In the genomic region with DNA sequence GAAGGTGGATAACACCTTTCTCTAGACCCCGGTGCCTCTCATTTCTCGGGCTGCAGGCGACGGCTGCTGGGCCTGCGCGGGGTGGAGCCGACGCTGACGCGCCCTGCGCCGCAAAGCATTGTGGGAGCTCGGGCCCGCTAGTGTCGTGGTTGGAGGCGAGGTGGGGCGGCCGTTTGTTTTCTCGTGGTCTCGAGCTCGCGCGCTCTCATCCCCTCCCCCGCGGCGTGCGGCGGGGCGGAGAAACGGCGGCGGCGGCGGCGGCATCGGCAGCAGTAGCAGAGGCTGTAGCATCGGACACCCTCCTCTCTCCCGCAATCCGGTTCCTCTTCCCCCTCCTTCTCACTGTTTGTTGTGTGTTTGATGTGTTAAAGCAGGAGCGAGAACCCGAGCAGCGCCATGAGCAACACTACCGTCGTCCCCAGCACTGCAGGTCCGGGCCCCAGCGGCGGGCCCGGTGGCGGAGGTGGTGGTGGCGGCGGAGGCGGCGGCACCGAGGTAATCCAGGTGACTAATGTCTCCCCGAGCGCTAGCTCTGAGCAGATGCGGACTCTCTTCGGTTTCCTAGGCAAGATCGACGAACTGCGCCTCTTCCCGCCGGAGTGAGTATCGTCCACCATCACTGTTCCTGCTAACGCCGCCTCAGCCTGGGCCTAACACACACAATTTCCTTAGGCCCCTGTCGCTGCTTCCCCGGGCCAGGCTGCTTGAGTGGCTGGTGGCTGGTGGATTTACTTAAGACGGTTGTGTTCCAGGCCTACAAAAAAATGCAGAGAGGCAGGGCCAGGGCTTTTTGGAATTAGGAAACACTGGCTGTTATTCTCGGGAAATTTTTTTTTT, we compare ENCODE assay signal across 8 cellular contexts. TPM values are rescaled to one million over a fixed set of nuclear protein-coding genes. Genes with fewer than 3 reads are reported as not detected.
DNase-seq lines count a peak whose midpoint lies in the region; ATAC-seq, FAIRE-seq and TF ChIP-seq lines count a peak whose summit lies in the region.

A gene with protein sequence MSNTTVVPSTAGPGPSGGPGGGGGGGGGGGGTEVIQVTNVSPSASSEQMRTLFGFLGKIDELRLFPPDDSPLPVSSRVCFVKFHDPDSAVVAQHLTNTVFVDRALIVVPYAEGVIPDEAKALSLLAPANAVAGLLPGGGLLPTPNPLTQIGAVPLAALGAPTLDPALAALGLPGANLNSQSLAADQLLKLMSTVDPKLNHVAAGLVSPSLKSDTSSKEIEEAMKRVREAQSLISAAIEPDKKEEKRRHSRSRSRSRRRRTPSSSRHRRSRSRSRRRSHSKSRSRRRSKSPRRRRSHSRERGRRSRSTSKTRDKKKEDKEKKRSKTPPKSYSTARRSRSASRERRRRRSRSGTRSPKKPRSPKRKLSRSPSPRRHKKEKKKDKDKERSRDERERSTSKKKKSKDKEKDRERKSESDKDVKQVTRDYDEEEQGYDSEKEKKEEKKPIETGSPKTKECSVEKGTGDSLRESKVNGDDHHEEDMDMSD (plus strand): TSS at position 140 of the 837 bp plus-strand sequence. CDS start 257 bp downstream, at position 397.

- H3K9me2 ChIP-seq in MM.1S (replicated peaks; ENCODE audit: insufficient read depth, low read length), result no peaks in the 10 kb centered on the region

- in situ Hi-C loops in HAP-1 (cut with MboI; ENCODE audit: low sequenced_read_pairs), result no loop called here

- TF ChIP-seq CTCF in MM.1S (IDR thresholded peaks at IDR 0.05; ENCODE audit: low read length), result no peak
- TF ChIP-seq CTCF in foreskin keratinocyte (conservative IDR thresholded peaks at IDR 0.05), result peak; percentile 24

- peak within 1 kb of the TSS; percentile 88 for H3K27ac ChIP-seq in MM.1S (ENCODE audit: low read length)
- peak within 1 kb of the TSS; percentile 95 for H3K27ac ChIP-seq in foreskin keratinocyte
- H3K27ac ChIP-seq in subcutaneous abdominal adipose tissue (ENCODE audit: low read depth, low read length), result peak within 1 kb of the TSS; percentile 98

- peak within 1 kb of the TSS; percentile 82 for H3K4me2 ChIP-seq in MM.1S (ENCODE audit: low read depth, low read length)

- peak; percentile 94 for ATAC-seq in foreskin keratinocyte

- H2AFZ ChIP-seq in MM.1S (ENCODE audit: low read length), result peak within 1 kb of the TSS; percentile 83
- H2AFZ ChIP-seq in neuron (ENCODE audit: low read depth, low read length), result peak within 1 kb of the TSS; percentile 69

- no peaks in the 10 kb centered on the region for H3K9me3 ChIP-seq in HAP-1
- H3K9me3 ChIP-seq in MM.1S (replicated peaks; ENCODE audit: insufficient read depth, low read length), result no peaks in the 10 kb centered on the region
- no peaks in the 10 kb centered on the region for H3K9me3 ChIP-seq in neuron (ENCODE audit: low read length)
- H3K9me3 ChIP-seq in subcutaneous abdominal adipose tissue (ENCODE audit: control insufficient read depth in 5 of 5, low read length in 5 of 5), result no peaks in the 10 kb centered on the region

- H3K36me3 ChIP-seq in HAP-1 (replicated peaks), result peaks cover 25% of the 10 kb centered on the region
- no peaks in the 10 kb centered on the region; the same call in 1 of the 2 replicates for H3K36me3 ChIP-seq in MM.1S (replicated peaks; ENCODE audit: insufficient read depth, low read length)
- peaks cover 39% of the 10 kb centered on the region for H3K36me3 ChIP-seq in neuron (ENCODE audit: insufficient read depth, low read length)
- peaks cover 14 to 23% (median 15%) of the 10 kb centered on the region in 5 donors for H3K36me3 ChIP-seq in subcutaneous abdominal adipose tissue (ENCODE audit: control insufficient read depth in 5 of 5, insufficient read depth in 5 of 5, low read length in 5 of 5)

- peaks cover 91% of the 10 kb centered on the region for H3K79me2 ChIP-seq in MM.1S (ENCODE audit: low read length)

- peak; percentile 92 for FAIRE-seq in G401.6 (lab: Jason Lieb, UNC)

- peaks cover 26% of the 10 kb centered on the region for H3F3A ChIP-seq in MM.1S (ENCODE audit: insufficient read depth, low read length)

- peaks cover under 1% of the 10 kb centered on the region; the same call in 1 of the 2 replicates for H4K20me1 ChIP-seq in MM.1S (ENCODE audit: insufficient read depth, low read length)

- H3K9ac ChIP-seq in MM.1S (ENCODE audit: low read length) (peak within 1 kb of the TSS; percentile 80), subcutaneous abdominal adipose tissue (ENCODE audit: low read length in 5 of 5) (peak within 1 kb of the TSS; percentile 89 to 98 (median 93))

- no peaks in the 10 kb centered on the region for H3K27me3 ChIP-seq in HAP-1 (ENCODE audit: low read depth)
- H3K27me3 ChIP-seq in MM.1S (replicated peaks; ENCODE audit: insufficient read depth, low read length), result no peaks in the 10 kb centered on the region
- no peaks in the 10 kb centered on the region for H3K27me3 ChIP-seq in foreskin keratinocyte
- H3K27me3 ChIP-seq in neuron (ENCODE audit: insufficient read depth, low read length), result no peaks in the 10 kb centered on the region
- no peaks in the 10 kb centered on the region for H3K27me3 ChIP-seq in subcutaneous abdominal adipose tissue (ENCODE audit: control insufficient read depth in 5 of 5, insufficient read depth in 4 of 5, low read length in 5 of 5)

- peaks cover 26% of the 10 kb centered on the region for H3K4me1 ChIP-seq in HAP-1
- peaks cover 25% of the 10 kb centered on the region for H3K4me1 ChIP-seq in MM.1S (ENCODE audit: low read length)
- peaks cover 28% of the 10 kb centered on the region for H3K4me1 ChIP-seq in foreskin keratinocyte
- H3K4me1 ChIP-seq in neuron (ENCODE audit: insufficient read depth, low read length), result peaks cover 27% of the 10 kb centered on the region
- peaks cover 0 to 38% (median 34%) of the 10 kb centered on the region in 5 donors for H3K4me1 ChIP-seq in subcutaneous abdominal adipose tissue (ENCODE audit: control insufficient read depth in 5 of 5, insufficient read depth in 5 of 5, low read length in 5 of 5)

- DNase-seq in HAP-1 (ENCODE audit: low spot score in 2 of 2) (peak; percentile 90 to 98), MM.1S (peak; percentile 96), SIG-M5 treated with dmso at 0.1 percent for 504 hours (lab: John Stamatoyannopoulos, UW; ENCODE audit: unreplicated experiment) (peak; percentile 84), foreskin keratinocyte (peak; percentile 72 to 87)
- peak; percentile 97 for DNase-seq in activated gamma-delta T cell treated with anti-CD3 and anti-CD28 coated beads, Interleukin-2, amount 50 U/mL, for 16 hours (ENCODE audit: low read depth)

- H3K4me3 ChIP-seq in HAP-1 (peak within 1 kb of the TSS; percentile 74), MM.1S (ENCODE audit: low read length) (peak within 1 kb of the TSS; percentile 70), neuron (ENCODE audit: low read length) (peak within 1 kb of the TSS; percentile 91), subcutaneous abdominal adipose tissue (ENCODE audit: low read depth in 1 of 5, low read length in 5 of 5) (peak within 1 kb of the TSS; percentile 77 to 88 (median 87))

RNA-seq across cellular contexts. Expression of the gene that starts here (rescaled TPM):
- 96.7 and 103 TPM in 2 replicates for total RNA-seq in foreskin keratinocyte
- 34.7 and 44.5 TPM in 2 replicates for polyA plus RNA-seq in foreskin keratinocyte

Comparison
In these comparisons a context has a peak if more than half of its experiments do, and no peak if none do; other contexts are left out.
1. Peak in every context shown above with its lines: DNase-seq, ATAC-seq, H3K4me3 ChIP-seq and H3K27ac ChIP-seq.